ENCODE assay signal across 20 cellular contexts in the genomic region with DNA sequence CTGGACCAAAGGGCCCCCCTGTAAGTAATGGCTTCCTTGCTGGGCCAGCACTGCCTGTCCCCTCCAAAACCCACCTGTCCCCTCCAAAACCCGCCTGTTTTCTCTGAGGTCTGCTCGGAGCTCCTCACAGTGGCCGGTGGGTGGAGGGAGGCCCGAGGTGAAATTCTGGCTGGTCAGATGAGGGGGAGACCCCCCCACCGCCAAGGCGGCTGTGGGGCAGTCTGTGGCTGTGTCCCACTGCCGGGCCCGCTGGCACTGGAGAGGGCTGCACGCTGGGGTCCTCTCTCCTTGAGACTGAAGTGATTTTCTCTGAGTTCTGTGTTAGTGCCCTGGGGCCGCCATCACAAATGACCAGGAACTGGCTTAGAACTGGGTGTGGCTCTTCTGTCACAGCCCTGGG.
A peak's percentile ranks its signal among the peaks of the same experiment; 100 is the strongest.
DNase-seq lines count a peak whose midpoint lies in the region; ATAC-seq and TF ChIP-seq lines count a peak whose summit lies in the region.
"Had no signal": no experiment of that assay in that cellular context is flagged by ENCODE, and none has a peak within 500 bp of the region (broad histone marks: within the 10 kb centered on the region; RNA-seq: fewer than 3 reads in every experiment).

No MANE protein-coding gene starts in this region.

- H3K4me1 Mint-ChIP-seq in chondrocyte (ENCODE audit: low read depth) (peaks cover 58% of the 10 kb centered on the region), nephron progenitor cell (peaks cover 42% of the 10 kb centered on the region), endothelial cell (ENCODE audit: unreplicated experiment) (no peaks in the 10 kb centered on the region)
- no peaks in the 10 kb centered on the region for H3K4me1 Mint-ChIP-seq in activated CD8-positive, alpha-beta T cell treated with anti-CD3 and anti-CD28 coated beads for 36 hours (ENCODE audit: low read depth)
- H3K4me1 Mint-ChIP-seq: CD4-positive, alpha-beta memory T cell had no signal

- no peak overlapping the region for H3K4me3 Mint-ChIP-seq in chondrocyte (ENCODE audit: unreplicated experiment)
- H3K4me3 Mint-ChIP-seq in nephron progenitor cell = no peak overlapping the region
- H3K4me3 Mint-ChIP-seq in activated CD8-positive, alpha-beta T cell treated with anti-CD3 and anti-CD28 coated beads for 36 hours = no peak overlapping the region
- no peak overlapping the region for H3K4me3 Mint-ChIP-seq in endothelial cell (ENCODE audit: unreplicated experiment)
- H3K4me3 Mint-ChIP-seq: CD4-positive, alpha-beta memory T cell; GM23338 had no signal

- H3K4me3 ChIP-seq in H7 (ENCODE audit: insufficient read depth, low read depth, low read length) = no peak overlapping the region
- H3K4me3 ChIP-seq: A549, GM12878, GM23338, HAP-1 had no signal

- H3K27ac Mint-ChIP-seq in chondrocyte (ENCODE audit: unreplicated experiment) = peak overlapping the region; percentile 82
- peak overlapping the region; percentile 82 for H3K27ac Mint-ChIP-seq in nephron progenitor cell
- H3K27ac Mint-ChIP-seq in activated CD8-positive, alpha-beta T cell treated with anti-CD3 and anti-CD28 coated beads for 36 hours = no peak overlapping the region
- no peak overlapping the region for H3K27ac Mint-ChIP-seq in endothelial cell (ENCODE audit: unreplicated experiment)
- H3K27ac Mint-ChIP-seq: GM23338 had no signal

- H3K9me3 Mint-ChIP-seq in chondrocyte (ENCODE audit: low read depth) = no peaks in the 10 kb centered on the region
- H3K9me3 Mint-ChIP-seq in nephron progenitor cell = no peaks in the 10 kb centered on the region
- H3K9me3 Mint-ChIP-seq in activated CD8-positive, alpha-beta T cell treated with anti-CD3 and anti-CD28 coated beads for 36 hours = no peaks in the 10 kb centered on the region
- H3K9me3 Mint-ChIP-seq in endothelial cell (ENCODE audit: unreplicated experiment) = no peaks in the 10 kb centered on the region
- H3K9me3 Mint-ChIP-seq: GM23338 had no signal

- TF ChIP-seq CTCF in chondrocyte (IDR thresholded peaks at IDR 0.05) = no peak
- no peak for TF ChIP-seq CTCF in nephron progenitor cell (IDR thresholded peaks at IDR 0.05)
- no peak for TF ChIP-seq CTCF in activated CD8-positive, alpha-beta T cell treated with anti-CD3 and anti-CD28 coated beads for 36 hours (IDR thresholded peaks at IDR 0.05)
- no peak for TF ChIP-seq CTCF in endothelial cell (IDR thresholded peaks at IDR 0.05; ENCODE audit: unreplicated experiment)

- CTCF ChIA-PET in activated CD8-positive, alpha-beta T cell treated with anti-CD3 and anti-CD28 coated beads for 36 hours (lab: Charles Lee) = interaction anchor here (0.7 to 0.8 kb wide), 2 partner anchors 79 to 138 kb away, joined by 3 read pairs; no protein-coding TSS in a partner anchor

- no peaks in the 10 kb centered on the region for H3K36me3 ChIP-seq in H7 (replicated peaks; ENCODE audit: control insufficient read depth, insufficient read depth, low read length)
- H3K36me3 ChIP-seq: HAP-1 had no signal

- H3K36me3 Mint-ChIP-seq in chondrocyte (ENCODE audit: low read depth) (peaks cover 55% of the 10 kb centered on the region), nephron progenitor cell (ENCODE audit: low read depth) (peaks cover 17% of the 10 kb centered on the region), endothelial cell (ENCODE audit: low read depth, unreplicated experiment) (no peaks in the 10 kb centered on the region)
- H3K36me3 Mint-ChIP-seq in activated CD8-positive, alpha-beta T cell treated with anti-CD3 and anti-CD28 coated beads for 36 hours (ENCODE audit: low read depth) = no peaks in the 10 kb centered on the region
- H3K36me3 Mint-ChIP-seq: CD4-positive, alpha-beta memory T cell had no signal

- H3K27me3 Mint-ChIP-seq in chondrocyte (ENCODE audit: low read depth) (no peaks in the 10 kb centered on the region), nephron progenitor cell (ENCODE audit: low read depth, poor library complexity) (no peaks in the 10 kb centered on the region), endothelial cell (ENCODE audit: unreplicated experiment) (peaks cover 4% of the 10 kb centered on the region)
- H3K27me3 Mint-ChIP-seq in activated CD8-positive, alpha-beta T cell treated with anti-CD3 and anti-CD28 coated beads for 36 hours = peaks cover 3% of the 10 kb centered on the region

- DNase-seq in H7 (peak; percentile 53), chondrocyte (ENCODE audit: low spot score) (no peak), nephron progenitor cell (no peak), hippocampal formation (lab: John Stamatoyannopoulos, UW) (no peak), endothelial cell (ENCODE audit: low spot score) (no peak)
- DNase-seq in activated CD8-positive, alpha-beta T cell treated with anti-CD3 and anti-CD28 coated beads for 36 hours = no peak
- DNase-seq: 8988T; ACHN; C1 segment of cervical spinal cord; Calu3; CD4-positive, alpha-beta memory T cell; COR-L47; DMS153; DND-41; GDM1 had no signal

- ATAC-seq in activated CD8-positive, alpha-beta T cell treated with anti-CD3 and anti-CD28 coated beads for 36 hours = no peak
- ATAC-seq in GM21381 (IDR thresholded peaks at IDR 0.05; ENCODE audit: unreplicated experiment) = no peak
- ATAC-seq: A549, GM12878, GM23338 had no signal

- POLR2A ChIA-PET in activated CD8-positive, alpha-beta T cell treated with anti-CD3 and anti-CD28 coated beads for 36 hours (lab: Charles Lee) = no interaction called here

- intact Hi-C loops in activated CD8-positive, alpha-beta T cell treated with anti-CD3 and anti-CD28 coated beads for 36 hours (cut with micrococcal nuclease) = no loop called here

- no peaks in the 10 kb centered on the region for H3K27me3 ChIP-seq in H7 (ENCODE audit: control insufficient read depth, insufficient read depth, low read length)

Comparison
In these comparisons a context has a peak if more than half of its experiments do, and no peak if none do; other contexts are left out.
1. H3K27ac Mint-ChIP-seq: peak in chondrocyte (single experiment) and nephron progenitor cell (single experiment); none in activated CD8-positive, alpha-beta T cell treated with anti-CD3 and anti-CD28 coated beads for 36 hours (single experiment) and endothelial cell (single experiment).